ENCODE assay signal across 8 cellular contexts in genomic region chr6:150417899-150418824, GRCh38. TPM values are rescaled to one million over a fixed set of nuclear protein-coding genes. Genes with fewer than 3 reads are reported as not detected.
A peak's percentile ranks its signal among the peaks of the same experiment; 100 is the strongest.
DNase-seq lines count a peak whose midpoint lies in the region; ATAC-seq and TF ChIP-seq lines count a peak whose summit lies in the region.

No MANE protein-coding gene starts in this region.

- BruUV-seq in Panc1 (replicated peaks; lab: Mats Ljungman, UMichigan), result no TSS peak

- CTCF ChIA-PET in Panc1 (lab: Charles Lee), result interaction anchor here (0.6 to 2.4 kb wide), 10 partner anchors 23 to 428 kb away, joined by 3 to 13 read pairs (median 3); no protein-coding TSS in a partner anchor

- no peaks in the 10 kb centered on the region for H3F3A ChIP-seq in smooth muscle cell (ENCODE audit: low read depth)

- H3K27ac Mint-ChIP-seq in immature natural killer cell, result peak overlapping the region in 4 of 6 donors; percentile 2 to 78 (median 24)

- DNase-seq in DMS79 (lab: John Stamatoyannopoulos, UW), result peak; percentile 59
- peak; percentile 80 for DNase-seq in Panc1 (ENCODE audit: low read depth, low spot score)
- DNase-seq in brain microvascular endothelial cell, result peak; percentile 69
- DNase-seq in immature natural killer cell, result peak; percentile 23 to 63 (median 49)
- no peak for DNase-seq in smooth muscle cell (lab: John Stamatoyannopoulos, UW; ENCODE audit: unreplicated experiment)
- DNase-seq in OCI-M2 (lab: John Stamatoyannopoulos, UW; ENCODE audit: unreplicated experiment), result no peak

- H4K20me1 ChIP-seq in smooth muscle cell (ENCODE audit: low read depth), result no peaks in the 10 kb centered on the region

- H3K27me3 Mint-ChIP-seq in immature natural killer cell (ENCODE audit: low read depth in 3 of 3), result peaks cover 5 to 15% (median 8%) of the 10 kb centered on the region in 3 donors

- H3K4me1 Mint-ChIP-seq in immature natural killer cell, result peaks cover 21 to 30% of the 10 kb centered on the region in 2 donors

- no peak overlapping the region for H3K4me3 ChIP-seq in HUES6 (ENCODE audit: low read depth, low read length)
- peak overlapping the region; percentile 16 to 30; a peak in 3 of 4 replicates for H3K4me3 ChIP-seq in Panc1 (ENCODE audit: low read depth in 2 of 2, low read length in 2 of 2)
- peak overlapping the region; percentile 42 for H3K4me3 ChIP-seq in brain microvascular endothelial cell (ENCODE audit: low read depth, low read length)
- H3K4me3 ChIP-seq in smooth muscle cell, result peak overlapping the region; percentile 42

- H3K4me3 Mint-ChIP-seq in immature natural killer cell, result peak overlapping the region; percentile 50 to 81 (median 68)

- 0 out of 2 replicates have a peak, but pooled peaks cover 2% of the 10 kb centered on the region for H3K9me3 ChIP-seq in HUES6 (ENCODE audit: control insufficient read depth, insufficient read depth, low read depth, low read length)
- H3K9me3 ChIP-seq in Panc1 (ENCODE audit: control insufficient read depth, insufficient read depth, low read depth, low read length), result no peaks in the 10 kb centered on the region
- no peaks in the 10 kb centered on the region for H3K9me3 ChIP-seq in smooth muscle cell (replicated peaks; ENCODE audit: low read depth)

- peak overlapping the region; percentile 61 for H2AFZ ChIP-seq in smooth muscle cell (ENCODE audit: low read depth)

- TF ChIP-seq CTCF in Panc1 (IDR thresholded peaks at IDR 0.05) (peak; percentile 76), brain microvascular endothelial cell (IDR thresholded peaks at IDR 0.05; ENCODE audit: low read depth, low read length, missing control alignments) (peak; percentile 78), smooth muscle cell (IDR thresholded peaks at IDR 0.05; ENCODE audit: borderline replicate concordance, insufficient read depth, poor library complexity, severe bottlenecking) (peak; percentile 82)

- ATAC-seq in GM19452 (IDR thresholded peaks at IDR 0.05; ENCODE audit: unreplicated experiment), result peak; percentile 90
- peak; percentile 89 for ATAC-seq in Panc1

- H3K27me3 ChIP-seq in HUES6 (ENCODE audit: control insufficient read depth, insufficient read depth, low read length), result peaks cover 3% of the 10 kb centered on the region; the same call in 1 of the 2 replicates
- no peaks in the 10 kb centered on the region for H3K27me3 ChIP-seq in Panc1 (ENCODE audit: control insufficient read depth, insufficient read depth, low read length)
- H3K27me3 ChIP-seq in brain microvascular endothelial cell (replicated peaks), result no peaks in the 10 kb centered on the region
- H3K27me3 ChIP-seq in smooth muscle cell (ENCODE audit: low read depth), result peaks cover 8% of the 10 kb centered on the region

- POLR2A ChIA-PET in Panc1 (lab: Charles Lee), result interaction anchor here (0.7 kb wide), 1 partner anchor 397 kb away, joined by 3 read pairs; no protein-coding TSS in a partner anchor

- no peaks in the 10 kb centered on the region for H3K79me2 ChIP-seq in smooth muscle cell (ENCODE audit: low read depth)

- 20% methylated on average over 12 of the region's 12 CpGs for WGBS in smooth muscle cell (ENCODE audit: low lambda C conversion rate)

- H3K9ac ChIP-seq in HUES6 (ENCODE audit: low read length) (peak overlapping the region; percentile 36), smooth muscle cell (ENCODE audit: low read depth) (peak overlapping the region; percentile 30)

- H3K4me2 ChIP-seq in smooth muscle cell, result peak overlapping the region; percentile 78

- no peak overlapping the region for H3K27ac ChIP-seq in HUES6 (ENCODE audit: low read depth, low read length)
- H3K27ac ChIP-seq in Panc1 (ENCODE audit: low read length), result peak overlapping the region; percentile 44; the same call in 1 of the 2 replicates
- peak overlapping the region; percentile 77 for H3K27ac ChIP-seq in brain microvascular endothelial cell
- peak overlapping the region; percentile 42 for H3K27ac ChIP-seq in smooth muscle cell (ENCODE audit: low read depth)

- intact Hi-C loops in Panc1 (cut with micrococcal nuclease; ENCODE audit: unreplicated experiment), result loop anchor here (1.0 to 5.0 kb wide), 4 partner anchors 183 to 397 kb away; no protein-coding TSS in a partner anchor

- no peaks in the 10 kb centered on the region for H3K36me3 ChIP-seq in HUES6 (ENCODE audit: control insufficient read depth, insufficient read depth, low read length)
- H3K36me3 ChIP-seq in Panc1 (ENCODE audit: control insufficient read depth, insufficient read depth, low read length), result no peaks in the 10 kb centered on the region
- H3K36me3 ChIP-seq in brain microvascular endothelial cell (replicated peaks), result no peaks in the 10 kb centered on the region
- no peaks in the 10 kb centered on the region for H3K36me3 ChIP-seq in smooth muscle cell (ENCODE audit: low read depth)

- in situ Hi-C loops in Panc1 (cut with HindIII; ENCODE audit: low pct_unique_long_range_greater_than_20kb, low sequenced_read_pairs) (no loop called here), brain microvascular endothelial cell (cut with HindIII; ENCODE audit: low pct_ligation_motif_present, low sequenced_read_pairs) (no loop called here)

- H3K4me1 ChIP-seq in HUES6 (ENCODE audit: control insufficient read depth, insufficient read depth, low read length), result no peaks in the 10 kb centered on the region
- H3K4me1 ChIP-seq in Panc1 (ENCODE audit: control insufficient read depth, insufficient read depth, low read length), result peaks cover 8% of the 10 kb centered on the region; the same call in 1 of the 2 replicates
- peaks cover 4% of the 10 kb centered on the region for H3K4me1 ChIP-seq in smooth muscle cell (ENCODE audit: low read depth)

- H3K9me3 Mint-ChIP-seq in immature natural killer cell, result peaks cover 0 to 2% (median 0%) of the 10 kb centered on the region in 6 donors

- H3K36me3 Mint-ChIP-seq in immature natural killer cell, result no peaks in the 10 kb centered on the region

RNA-seq across cellular contexts. Expression of gene IYD, which starts 49.4 kb away (rescaled TPM):
- total RNA-seq in Panc1 (2021; ENCODE audit: unreplicated experiment) (0.03 TPM), smooth muscle cell (not detected in 2 replicates)
- not detected for polyA plus RNA-seq in Panc1 (2012; ENCODE audit: insufficient read length)
- polyA plus RNA-seq in immature natural killer cell (not detected), smooth muscle cell (not detected in 2 replicates)

Comparison
In these comparisons a context has a peak if more than half of its experiments do, and no peak if none do; other contexts are left out.
1. DNase-seq: peak in DMS79 (single experiment), Panc1 (single experiment), brain microvascular endothelial cell (single experiment) and immature natural killer cell (3 of 3); none in smooth muscle cell (single experiment) and OCI-M2 (single experiment).
2. Peak in every context shown above with its lines, with median percentiles within 50 percentile points of each other: CTCF ChIP-seq.